ENCODE assay signal across 8 cellular contexts in genomic region chr11:2196970-2197770, GRCh38. TPM values are rescaled to one million over a fixed set of nuclear protein-coding genes. Genes with fewer than 3 reads are reported as not detected.
DNase-seq lines count a peak whose midpoint lies in the region; ATAC-seq and TF ChIP-seq lines count a peak whose summit lies in the region.

No MANE protein-coding gene starts in this region.

- H3K36me3 ChIP-seq in IMR-90 (ENCODE audit: control insufficient read depth, insufficient read depth, low read length) = no peaks in the 10 kb centered on the region
- H3K36me3 ChIP-seq in Panc1 (ENCODE audit: control insufficient read depth, insufficient read depth, low read length) = no peaks in the 10 kb centered on the region
- H3K36me3 ChIP-seq in neutrophil = no peaks in the 10 kb centered on the region

- H3K18ac ChIP-seq in IMR-90 (ENCODE audit: low read depth, low read length) = no peak overlapping the region

- intact Hi-C loops in IMR-90 (cut with micrococcal nuclease) = loop anchor here (1.0 to 10.0 kb wide), 4 partner anchors 108 to 698 kb away; no protein-coding TSS in a partner anchor
- intact Hi-C loops in Panc1 (cut with micrococcal nuclease; ENCODE audit: unreplicated experiment) = loop anchor here (1.0 kb wide), 1 partner anchor 102 kb away; no protein-coding TSS in a partner anchor

- in situ Hi-C loops in IMR-90 (cut with MboI; ENCODE audit: low sequenced_read_pairs) (loop anchor here (25.0 kb wide), 1 partner anchor 690 kb away; the partner anchor contains the start of gene CDKN1C), Panc1 (cut with HindIII; ENCODE audit: low pct_unique_long_range_greater_than_20kb, low sequenced_read_pairs) (no loop called here)

- no peak overlapping the region for H3K4ac ChIP-seq in IMR-90 (ENCODE audit: low read depth, low read length)

- no peak overlapping the region for H3K9ac ChIP-seq in IMR-90 (ENCODE audit: low read depth, low read length)

- no peak overlapping the region for H3K56ac ChIP-seq in IMR-90 (ENCODE audit: extremely low read depth, insufficient read depth, low read length)

- BruUV-seq in IMR-90 (replicated peaks; lab: Mats Ljungman, UMichigan) (no TSS peak), Panc1 (replicated peaks; lab: Mats Ljungman, UMichigan) (no TSS peak)

- no peak overlapping the region for H3K4me3 ChIP-seq in IMR-90 (ENCODE audit: insufficient read depth, low read depth, low read length)
- no peak overlapping the region for H3K4me3 ChIP-seq in Panc1 (ENCODE audit: low read depth in 2 of 2, low read length in 2 of 2)
- no peak overlapping the region for H3K4me3 ChIP-seq in neutrophil (ENCODE audit: low read depth in 1 of 2, low read length in 1 of 2)

- dilution Hi-C loops in IMR-90 (cut with HindIII; ENCODE audit: low sequenced_read_pairs, unreplicated experiment) = no loop called here

- ATAC-seq in IMR-90 (ENCODE audit: low read depth) = peak; percentile 93
- ATAC-seq in Panc1 = peak; percentile 90
- no peak for ATAC-seq in GM18502 (IDR thresholded peaks at IDR 0.05; ENCODE audit: poor library complexity, unreplicated experiment)

- H3K4me1 ChIP-seq in IMR-90 (ENCODE audit: control insufficient read depth, insufficient read depth, low read length) = no peaks in the 10 kb centered on the region
- peaks cover 4% of the 10 kb centered on the region; the same call in 1 of the 2 replicates for H3K4me1 ChIP-seq in Panc1 (ENCODE audit: control insufficient read depth, insufficient read depth, low read length)
- no peaks in the 10 kb centered on the region for H3K4me1 ChIP-seq in neutrophil (ENCODE audit: control insufficient read depth in 1 of 2, insufficient read depth in 1 of 2, low read depth in 1 of 2, low read length in 1 of 2)

- H3K27ac ChIP-seq in IMR-90 (ENCODE audit: insufficient read depth, low read length) (no peak overlapping the region), Panc1 (ENCODE audit: low read length) (no peak overlapping the region), neutrophil (no peak overlapping the region), substantia nigra (ENCODE audit: low read depth, low read length, poor library complexity, severe bottlenecking) (no peak overlapping the region)

- H2BK15ac ChIP-seq in IMR-90 (ENCODE audit: low read depth, low read length) = no peak overlapping the region

- no peak for TF ChIP-seq POLR2A in IMR-90 (IDR thresholded peaks at IDR 0.05; ENCODE audit: low read depth, low read length)

- no peaks in the 10 kb centered on the region for H3K9me3 ChIP-seq in IMR-90 (ENCODE audit: control insufficient read depth, insufficient read depth, low read length)
- no peaks in the 10 kb centered on the region for H3K9me3 ChIP-seq in Panc1 (ENCODE audit: control insufficient read depth, insufficient read depth, low read depth, low read length)
- H3K9me3 ChIP-seq in neutrophil = no peaks in the 10 kb centered on the region

- TF ChIP-seq CTCF in IMR-90 (conservative IDR thresholded peaks at IDR 0.05; ENCODE audit: low read depth, low read length) = peak; percentile 81
- TF ChIP-seq CTCF in Panc1 (IDR thresholded peaks at IDR 0.05) = peak; percentile 100
- peak; percentile 90 for TF ChIP-seq CTCF in neutrophil (IDR thresholded peaks at IDR 0.05)

- peak overlapping the region; percentile 76 for H2AFZ ChIP-seq in IMR-90 (replicated peaks; ENCODE audit: low read length, poor library complexity)

- no peak overlapping the region for H3K14ac ChIP-seq in IMR-90 (replicated peaks; ENCODE audit: low read depth, low read length)

- no peak overlapping the region for H2BK120ac ChIP-seq in IMR-90 (ENCODE audit: low read depth, low read length)

- H2AK5ac ChIP-seq in IMR-90 (ENCODE audit: low read depth, low read length) = no peak overlapping the region

- no peak overlapping the region for H3K23ac ChIP-seq in IMR-90 (ENCODE audit: low read depth, low read length)

- H4K8ac ChIP-seq in IMR-90 (ENCODE audit: low read depth in 2 of 2, low read length in 2 of 2) = no peak overlapping the region

- H3K27me3 ChIP-seq in IMR-90 (ENCODE audit: control insufficient read depth, insufficient read depth, low read length) (peaks cover 17% of the 10 kb centered on the region; the same call in 1 of the 2 replicates), Panc1 (ENCODE audit: control insufficient read depth, insufficient read depth, low read length) (peaks cover 4% of the 10 kb centered on the region; the same call in 1 of the 2 replicates), neutrophil (peaks cover 5% of the 10 kb centered on the region)

- no peak overlapping the region for H2BK5ac ChIP-seq in IMR-90 (ENCODE audit: low read depth, low read length, poor library complexity, severe bottlenecking)

- H4K91ac ChIP-seq in IMR-90 (ENCODE audit: insufficient read depth, low read depth, low read length) = no peak overlapping the region

- no peaks in the 10 kb centered on the region for H3K9me1 ChIP-seq in IMR-90 (ENCODE audit: insufficient read depth, low read length)

- peak; percentile 86 for DNase-seq in D341Med (ENCODE audit: low spot score)
- peak; percentile 38 for DNase-seq in IMR-90
- DNase-seq in Panc1 (ENCODE audit: low read depth, low spot score) = peak; percentile 24
- peak; percentile 47 for DNase-seq in activated T-helper 1 cell treated with Interleukin-2 at 50 U/mL for 16 hours (ENCODE audit: low read depth)
- DNase-seq in fibroblast of peridontal ligament (ENCODE audit: extremely low read depth) = peak; percentile 45
- DNase-seq in substantia nigra (lab: John Stamatoyannopoulos, UW) = peak in 32 of 49 donors; percentile 2 to 70 (median 29)

- H3K79me1 ChIP-seq in IMR-90 (ENCODE audit: low read depth in 1 of 2, low read length in 2 of 2) = no peaks in the 10 kb centered on the region

- CTCF ChIA-PET in IMR-90 (lab: Yijun Ruan, JAX) = no interaction called here
- CTCF ChIA-PET in Panc1 (lab: Charles Lee) = interaction anchor here (0.6 to 2.1 kb wide), 5 partner anchors 12 to 222 kb away, joined by 3 to 9 read pairs (median 7); partner anchors contain the start of gene CD81

- H2AK9ac ChIP-seq in IMR-90 (replicated peaks; ENCODE audit: low read depth, low read length, poor library complexity) = peak overlapping the region; percentile 55

- POLR2A ChIA-PET in IMR-90 (lab: Charles Lee; ENCODE audit: unreplicated experiment) (no interaction called here), Panc1 (lab: Charles Lee) (no interaction called here)

- H2BK20ac ChIP-seq in IMR-90 (ENCODE audit: low read depth, low read length) = no peak overlapping the region

- H4K5ac ChIP-seq in IMR-90 (ENCODE audit: low read depth, low read length) = no peak overlapping the region

- TF ChIP-seq RAD21 in IMR-90 (IDR thresholded peaks at IDR 0.05; ENCODE audit: low read length) = peak; percentile 86

- 26% methylated on average over 7 of the region's 23 CpGs; no CpG with 5 or more reads in 1 of the 2 experiments for WGBS in IMR-90 (ENCODE audit: extremely low coverage in 2 of 2, insufficient read length in 1 of 2), 2 experiments

- no peaks in the 10 kb centered on the region for H4K20me1 ChIP-seq in IMR-90 (ENCODE audit: insufficient read depth, low read length)

- no peak overlapping the region for H3K4me2 ChIP-seq in IMR-90 (ENCODE audit: low read depth, low read length)

TF ChIP-seq in IMR-90, 13 proteins besides CTCF, POLR2A, EP300 and RAD21:
- TF ChIP-seq SMC3 (IDR thresholded peaks at IDR 0.05; ENCODE audit: low read depth, low read length) (peak; percentile 89), MXI1 (IDR thresholded peaks at IDR 0.05; ENCODE audit: borderline replicate concordance, low read depth, low read length) (no peak)

RNA-seq across cellular contexts. Expression of gene TH, which starts 25.6 kb away (rescaled TPM):
- total RNA-seq in IMR-90 (2012; rRNA removed) (not detected in 2 replicates), Panc1 (2021; ENCODE audit: unreplicated experiment) (not detected)
- polyA plus RNA-seq in IMR-90 (2012; rRNA removed) = 0.06 and 0.10 TPM in 2 replicates
- 0.03 TPM in 1 of 2 replicates, not detected in the other for polyA plus RNA-seq in IMR-90 (2012; cell fraction: cytosol; rRNA removed)
- polyA plus RNA-seq in IMR-90 (2012; cell fraction: nucleus; rRNA removed; ENCODE audit: low replicate concordance) = 0.08 TPM in 1 of 2 replicates, not detected in the other
- 0.38 TPM for polyA plus RNA-seq in Panc1 (2012; ENCODE audit: insufficient read length)

RNA-seq across cellular contexts. Expression of gene INS, which starts 36.2 kb away (rescaled TPM):
- total RNA-seq in IMR-90 (2012; rRNA removed) (not detected in 2 replicates), Panc1 (2021; ENCODE audit: unreplicated experiment) (not detected)
- polyA plus RNA-seq in IMR-90 (2012; rRNA removed) = not detected in 2 replicates
- polyA plus RNA-seq in IMR-90 (2012; cell fraction: cytosol; rRNA removed) = not detected in 2 replicates
- not detected in 2 replicates for polyA plus RNA-seq in IMR-90 (2012; cell fraction: nucleus; rRNA removed; ENCODE audit: low replicate concordance)
- not detected for polyA plus RNA-seq in Panc1 (2012; ENCODE audit: insufficient read length)

RNA-seq across cellular contexts. Expression of gene IGF2, which starts 58.0 kb away (rescaled TPM):
- total RNA-seq in IMR-90 (2012; rRNA removed) (2.3 and 5.0 TPM in 2 replicates), Panc1 (2021; ENCODE audit: unreplicated experiment) (14.5 TPM)
- polyA plus RNA-seq in IMR-90 (2012; rRNA removed) = 17.5 and 21.8 TPM in 2 replicates
- polyA plus RNA-seq in IMR-90 (2012; cell fraction: cytosol; rRNA removed) = 20.6 and 23.2 TPM in 2 replicates
- polyA plus RNA-seq in IMR-90 (2012; cell fraction: nucleus; rRNA removed; ENCODE audit: low replicate concordance) = 4.8 and 6.4 TPM in 2 replicates
- 20.5 TPM for polyA plus RNA-seq in Panc1 (2012; ENCODE audit: insufficient read length)

Comparison
In these comparisons a context has a peak if more than half of its experiments do, and no peak if none do; other contexts are left out.
1. DNase-seq: peak in every context shown above with its lines; median percentile 86 in D341Med; 47 in activated T-helper 1 cell treated with Interleukin-2 at 50 U/mL for 16 hours; 45 in fibroblast of peridontal ligament; 38 in IMR-90; 29 in substantia nigra; 24 in Panc1.